18 cellular contexts compared by ENCODE assay signal in genomic region chr12:65905941-65906471, GRCh38.
DNase-seq lines count a peak whose midpoint lies in the region; ATAC-seq and TF ChIP-seq lines count a peak whose summit lies in the region.
"Had no signal": no experiment of that assay in that cellular context is flagged by ENCODE, and none has a peak within 500 bp of the region (broad histone marks: within the 10 kb centered on the region; RNA-seq: fewer than 3 reads in every experiment).

No MANE protein-coding gene starts in this region.

- peaks cover 30% of the 10 kb centered on the region for H3K4me1 Mint-ChIP-seq in dendritic cell treated with granulocyte-macrophage colony-stimulating factor and Interleukin-4, amounts not matched to agents 40 ng/mL and 50 ng/mL, for 4 days (ENCODE audit: low read depth)
- H3K4me1 Mint-ChIP-seq in mesothelial cell of epicardium = peaks cover 71% of the 10 kb centered on the region
- H3K4me1 Mint-ChIP-seq: CD8-positive, alpha-beta memory T cell had no signal

- H3K36me3 ChIP-seq in HEK293 (ENCODE audit: control insufficient read depth in 2 of 2, insufficient read depth in 1 of 2, low read length in 2 of 2) = no peaks in the 10 kb centered on the region; a peak in 1 of 3 replicates
- no peaks in the 10 kb centered on the region for H3K36me3 ChIP-seq in heart left ventricle

- H3K4me3 ChIP-seq in HEK293 (ENCODE audit: low read depth, low read length) = no peak overlapping the region
- H3K4me3 ChIP-seq in heart left ventricle = no peak overlapping the region

- H3K4me3 Mint-ChIP-seq in dendritic cell treated with granulocyte-macrophage colony-stimulating factor and Interleukin-4, amounts not matched to agents 40 ng/mL and 50 ng/mL, for 4 days = no peak overlapping the region
- H3K4me3 Mint-ChIP-seq in mesothelial cell of epicardium = no peak overlapping the region
- H3K4me3 Mint-ChIP-seq: CD8-positive, alpha-beta memory T cell had no signal

- TF ChIP-seq POLR2A in GM18505 (IDR thresholded peaks at IDR 0.05; ENCODE audit: borderline replicate concordance, extremely low read depth, insufficient read depth, insufficient read length) = no peak
- no peak for TF ChIP-seq POLR2A in heart left ventricle (IDR thresholded peaks at IDR 0.05)

- no peaks in the 10 kb centered on the region for H3K27me3 Mint-ChIP-seq in dendritic cell treated with granulocyte-macrophage colony-stimulating factor and Interleukin-4, amounts not matched to agents 40 ng/mL and 50 ng/mL, for 4 days
- H3K27me3 Mint-ChIP-seq in mesothelial cell of epicardium (ENCODE audit: low read depth) = no peaks in the 10 kb centered on the region

- no peaks in the 10 kb centered on the region for H3K36me3 Mint-ChIP-seq in dendritic cell treated with granulocyte-macrophage colony-stimulating factor and Interleukin-4, amounts not matched to agents 40 ng/mL and 50 ng/mL, for 4 days (ENCODE audit: low read depth)
- H3K36me3 Mint-ChIP-seq in mesothelial cell of epicardium = peaks cover 4% of the 10 kb centered on the region
- H3K36me3 Mint-ChIP-seq: CD8-positive, alpha-beta memory T cell had no signal

- no peak for DNase-seq in mesothelial cell of epicardium (ENCODE audit: low spot score in 2 of 2, unreplicated experiment in 2 of 2)
- peak; percentile 35 for DNase-seq in retina
- DNase-seq in activated CD8-positive, alpha-beta memory T cell treated with anti-CD3 and anti-CD28 coated beads for 24 hours = no peak
- DNase-seq in heart left ventricle = no peak
- DNase-seq in stimulated activated naive CD4-positive, alpha-beta T cell (lab: John Stamatoyannopoulos, UW) = no peak
- DNase-seq: C1 segment of cervical spinal cord; CD8-positive, alpha-beta memory T cell; NCI-H1417; NCI-H187 treated with DMSO at 0.1 percent for 48 hours; NCI-H2227 treated with DMSO at 0.1 percent for 48 hours; NCI-H524; NCI-H82; PC-3; SIG-M5 had no signal

- 83 to 90% (median 89%) methylated on average over 5 of the region's 5 CpGs for whole genome bisulfite sequencing in heart left ventricle, 4 donors

- no peak for ATAC-seq in GM18505 (IDR thresholded peaks at IDR 0.05; ENCODE audit: unreplicated experiment)
- ATAC-seq in heart left ventricle = no peak
- ATAC-seq: PC-3 had no signal

- intact Hi-C loops in dendritic cell treated with granulocyte-macrophage colony-stimulating factor and Interleukin-4, amounts not matched to agents 40 ng/mL and 50 ng/mL, for 4 days (cut with micrococcal nuclease) = no loop called here
- intact Hi-C loops in heart left ventricle (cut with DNase I) = no loop called here

- CTCF ChIA-PET in HEK293 (lab: Yijun Ruan, JAX) = interaction anchor here (1.3 kb wide), 1 partner anchor 12 kb away, joined by 3 read pairs; no protein-coding TSS in a partner anchor

- TF ChIP-seq CTCF in HEK293 (tag by site-specific recombination; IDR thresholded peaks at IDR 0.05) (no peak), mesothelial cell of epicardium (IDR thresholded peaks at IDR 0.05; ENCODE audit: unreplicated experiment) (no peak), heart left ventricle (IDR thresholded peaks at IDR 0.05) (no peak)

- H3K9me3 ChIP-seq in HEK293 (ENCODE audit: control insufficient read depth, insufficient read depth, low read depth, low read length) (no peaks in the 10 kb centered on the region), heart left ventricle (no peaks in the 10 kb centered on the region)

- no peak overlapping the region for H3K27ac ChIP-seq in HEK293 (ENCODE audit: extremely low read depth, low read depth, low read length)
- H3K27ac ChIP-seq in heart left ventricle = no peak overlapping the region
- H3K27ac ChIP-seq: KMS-11 had no signal

- peak overlapping the region; percentile 42 for H3K27ac Mint-ChIP-seq in dendritic cell treated with granulocyte-macrophage colony-stimulating factor and Interleukin-4, amounts not matched to agents 40 ng/mL and 50 ng/mL, for 4 days
- H3K27ac Mint-ChIP-seq in mesothelial cell of epicardium = peak overlapping the region; percentile 81
- H3K27ac Mint-ChIP-seq: CD8-positive, alpha-beta memory T cell had no signal

- POLR2A ChIA-PET in HEK293 (lab: Yijun Ruan, JAX) = no interaction called here

- peaks cover 13% of the 10 kb centered on the region for H3K4me1 ChIP-seq in HEK293 (ENCODE audit: control insufficient read depth, insufficient read depth, low read length)
- no peaks in the 10 kb centered on the region for H3K4me1 ChIP-seq in heart left ventricle

- no peaks in the 10 kb centered on the region for H3K27me3 ChIP-seq in heart left ventricle

- H3K9me3 Mint-ChIP-seq in dendritic cell treated with granulocyte-macrophage colony-stimulating factor and Interleukin-4, amounts not matched to agents 40 ng/mL and 50 ng/mL, for 4 days = no peaks in the 10 kb centered on the region
- no peaks in the 10 kb centered on the region for H3K9me3 Mint-ChIP-seq in mesothelial cell of epicardium

TF ChIP-seq in HEK293, 187 proteins besides CTCF, POLR2A, EP300 and RAD21:
- peak; percentile 56 for TF ChIP-seq PRDM6 (tag by site-specific recombination; IDR thresholded peaks at IDR 0.05)
- TF ChIP-seq, protein P1, sequence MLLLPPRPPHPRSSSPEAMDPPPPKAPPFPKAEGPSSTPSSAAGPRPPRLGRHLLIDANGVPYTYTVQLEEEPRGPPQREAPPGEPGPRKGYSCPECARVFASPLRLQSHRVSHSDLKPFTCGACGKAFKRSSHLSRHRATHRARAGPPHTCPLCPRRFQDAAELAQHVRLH (tag by site-specific recombination; IDR thresholded peaks at IDR 0.05) = no peak
- TF ChIP-seq ZNF596 (tag by site-specific recombination; IDR thresholded peaks at IDR 0.05) = no peak
- no peak for TF ChIP-seq ZNF398 (tag by site-specific recombination; IDR thresholded peaks at IDR 0.05)
- TF ChIP-seq TSHZ1 (tag by site-specific recombination; IDR thresholded peaks at IDR 0.05; ENCODE audit: borderline replicate concordance) = no peak
- TF ChIP-seq FEZF1 (tag by site-specific recombination; IDR thresholded peaks at IDR 0.05) = peak; percentile 23; the same call in 1 of the 2 replicates
